8 cellular contexts compared by ENCODE assay signal in the genomic region with DNA sequence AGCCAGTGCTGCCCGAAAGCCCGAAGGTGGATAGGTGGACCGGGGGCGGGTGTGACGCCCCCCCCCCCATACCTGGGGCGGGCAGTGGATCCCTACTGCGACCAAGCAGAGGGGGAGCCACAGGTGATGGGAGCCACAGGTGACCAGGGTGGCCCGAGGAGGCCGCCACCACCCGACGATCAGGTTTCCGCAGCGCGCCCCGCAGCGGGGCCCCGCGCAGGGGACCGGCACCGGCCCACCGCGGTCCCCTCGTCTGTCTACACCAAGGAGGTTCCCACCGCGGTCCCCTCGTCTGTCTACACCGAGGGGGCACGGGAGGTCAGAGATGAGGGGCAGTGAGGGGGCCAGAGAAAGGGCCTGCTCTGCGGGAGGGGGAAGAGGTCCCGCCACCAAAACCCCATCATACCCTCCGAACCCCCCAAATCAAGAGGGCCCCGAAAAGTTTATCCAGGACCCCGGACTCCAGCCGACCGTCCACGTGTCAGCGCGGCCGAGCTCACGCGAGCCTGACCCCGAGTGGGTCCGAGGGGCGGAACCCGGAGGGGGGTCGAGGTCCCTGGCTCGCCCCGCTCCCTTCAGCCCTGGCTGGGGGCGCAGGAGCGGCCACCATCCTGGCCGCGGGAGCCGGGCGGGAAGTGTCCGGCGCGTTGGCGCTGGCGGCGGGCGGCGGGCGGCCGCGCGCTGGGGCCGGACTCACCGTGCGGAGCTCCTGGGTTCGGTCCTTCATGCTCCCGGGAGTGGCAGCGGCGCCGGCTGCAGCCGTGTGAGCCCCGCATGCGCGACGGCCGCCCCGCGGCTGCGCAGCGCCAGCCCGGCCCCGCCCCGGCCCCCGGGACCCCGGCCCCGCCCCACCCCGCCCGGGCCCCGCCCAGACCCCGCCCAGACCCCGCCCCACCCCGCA. TPM values are rescaled to one million over a fixed set of nuclear protein-coding genes. Genes with fewer than 3 reads are reported as not detected.
DNase-seq lines count a peak whose midpoint lies in the region; ATAC-seq and TF ChIP-seq lines count a peak whose summit lies in the region.

A gene (minus strand): TSS at position 765 of the 901 bp plus-strand sequence. CDS start 38 bp downstream, at position 727.

- CTCF ChIA-PET in CD8-positive, alpha-beta memory T cell (lab: Charles Lee): interaction anchor here (0.6 to 8.4 kb wide), 4 partner anchors 9 to 112 kb away, joined by 3 to 81 read pairs (median 4); no protein-coding TSS in a partner anchor

- peak within 1 kb of the TSS; percentile 99 for H2AFZ ChIP-seq in SU-DHL-6 (ENCODE audit: low read depth, low read length, severe bottlenecking)

- no peaks in the 10 kb centered on the region for H3K36me3 Mint-ChIP-seq in CD8-positive, alpha-beta memory T cell

- H3K4me1 Mint-ChIP-seq in CD8-positive, alpha-beta memory T cell: peaks cover 15 to 30% (median 18%) of the 10 kb centered on the region in 3 donors

- ATAC-seq in GM19467 (IDR thresholded peaks at IDR 0.05; ENCODE audit: unreplicated experiment) (peak; percentile 49), left cardiac atrium (peak; percentile 86 to 90), psoas muscle (peak; percentile 83 to 85 (median 84))

- 2% methylated on average over 90 of the region's 96 CpGs for WGBS in HUES64
- 1 to 10% (median 2%) methylated on average over 8 to 94 of the region's 96 CpGs for WGBS in adrenal gland, 4 donors
- WGBS in psoas muscle, 3 donors: 0 to 2% (median 1%) methylated on average over 19 to 96 of the region's 96 CpGs

- no peak for TF ChIP-seq CTCF in SU-DHL-6 (IDR thresholded peaks at IDR 0.05; ENCODE audit: insufficient read depth, low read length, poor library complexity, severe bottlenecking)
- TF ChIP-seq CTCF in adrenal gland (IDR thresholded peaks at IDR 0.05): no peak
- TF ChIP-seq CTCF in psoas muscle (IDR thresholded peaks at IDR 0.05): no peak

- H3K79me2 ChIP-seq in SU-DHL-6 (ENCODE audit: insufficient read depth, low read length): no peaks in the 10 kb centered on the region

- in situ Hi-C loops in KBM-7 (cut with MboI; ENCODE audit: low pct_unique_long_range_greater_than_20kb, low sequenced_read_pairs): no loop called here

- H3F3A ChIP-seq in SU-DHL-6 (ENCODE audit: insufficient read depth): no peaks in the 10 kb centered on the region

- peaks cover 18% of the 10 kb centered on the region for H3K4me1 ChIP-seq in CD8-positive, alpha-beta memory T cell (ENCODE audit: insufficient read depth, low read length)
- no peaks in the 10 kb centered on the region for H3K4me1 ChIP-seq in HUES64 (ENCODE audit: insufficient read depth, low read length)
- H3K4me1 ChIP-seq in adrenal gland (replicated peaks in 1 of 2): peaks cover 8 to 16% of the 10 kb centered on the region in 2 donors
- peaks cover 17% of the 10 kb centered on the region for H3K4me1 ChIP-seq in psoas muscle

- H3K4me3 ChIP-seq in CD8-positive, alpha-beta memory T cell (ENCODE audit: low read length): peak within 1 kb of the TSS; percentile 66
- peak within 1 kb of the TSS; percentile 88 for H3K4me3 ChIP-seq in HUES64 (ENCODE audit: low read length)
- H3K4me3 ChIP-seq in SU-DHL-6 (ENCODE audit: insufficient read depth, low read length, poor library complexity, severe bottlenecking): peak within 1 kb of the TSS; percentile 88
- H3K4me3 ChIP-seq in adrenal gland: peak within 1 kb of the TSS in 3 of 4 donors; percentile 33 to 89 (median 59)
- H3K4me3 ChIP-seq in psoas muscle: peak within 1 kb of the TSS; percentile 94

- H3K27ac Mint-ChIP-seq in CD8-positive, alpha-beta memory T cell: peak within 1 kb of the TSS in 5 of 8 donors; percentile 43 to 97 (median 54)

- POLR2A ChIA-PET in CD8-positive, alpha-beta memory T cell (lab: Charles Lee): interaction anchor here (1.1 kb wide), 1 partner anchor 163 kb away, joined by 3 read pairs; no protein-coding TSS in a partner anchor

- no peaks in the 10 kb centered on the region for H3K9me2 ChIP-seq in SU-DHL-6 (replicated peaks; ENCODE audit: insufficient read depth, low read length)

- no peaks in the 10 kb centered on the region for H3K9me3 ChIP-seq in CD8-positive, alpha-beta memory T cell (ENCODE audit: low read length)
- H3K9me3 ChIP-seq in HUES64 (ENCODE audit: insufficient read depth, low read depth, low read length) (no peaks in the 10 kb centered on the region), SU-DHL-6 (ENCODE audit: insufficient read depth, low read length) (no peaks in the 10 kb centered on the region), adrenal gland (replicated peaks in 1 of 3) (no peaks in the 10 kb centered on the region), psoas muscle (no peaks in the 10 kb centered on the region)

- peak within 1 kb of the TSS; percentile 80 to 92 (median 85) for H3K4me3 Mint-ChIP-seq in CD8-positive, alpha-beta memory T cell

- 0 out of 2 replicates have a peak, but pooled peaks cover 2% of the 10 kb centered on the region for H4K20me1 ChIP-seq in SU-DHL-6 (ENCODE audit: low read depth, low read length)

- intact Hi-C loops in adrenal gland (cut with DNase I): no loop called here
- intact Hi-C loops in left cardiac atrium (cut with DNase I): no loop called here
- intact Hi-C loops in psoas muscle (cut with DNase I): loop anchor here in 1 of 2 donors (5.0 kb wide), 1 partner anchor 37 kb away; a partner anchor contains a TSS

- peaks cover 0 to 3% of the 10 kb centered on the region in 2 donors for H3K27me3 Mint-ChIP-seq in CD8-positive, alpha-beta memory T cell

- H3K9ac ChIP-seq in HUES64 (ENCODE audit: low read depth, low read length) (peak within 1 kb of the TSS; percentile 61), SU-DHL-6 (ENCODE audit: low read length) (peak within 1 kb of the TSS; percentile 97)

- H3K9me3 Mint-ChIP-seq in CD8-positive, alpha-beta memory T cell: peaks cover 0 to 2% (median 0%) of the 10 kb centered on the region in 5 donors

- H3K27ac ChIP-seq in CD8-positive, alpha-beta memory T cell (ENCODE audit: low read depth, low read length): peak within 1 kb of the TSS; percentile 31
- H3K27ac ChIP-seq in HUES64 (ENCODE audit: low read depth, low read length) (no peak within 1 kb of the TSS), SU-DHL-6 (ENCODE audit: low read depth, low read length) (no peak within 1 kb of the TSS), adrenal gland (no peak within 1 kb of the TSS), psoas muscle (no peak within 1 kb of the TSS)

- H3K27me3 ChIP-seq in CD8-positive, alpha-beta memory T cell (ENCODE audit: insufficient read depth, low read length, poor library complexity, severe bottlenecking): no peaks in the 10 kb centered on the region
- peaks cover 24% of the 10 kb centered on the region for H3K27me3 ChIP-seq in HUES64 (ENCODE audit: insufficient read depth, low read length)
- no peaks in the 10 kb centered on the region for H3K27me3 ChIP-seq in SU-DHL-6 (ENCODE audit: low read length)
- no peaks in the 10 kb centered on the region for H3K27me3 ChIP-seq in adrenal gland
- no peaks in the 10 kb centered on the region for H3K27me3 ChIP-seq in psoas muscle (ENCODE audit: insufficient read depth in 3 of 3, low read length in 2 of 3)

- peak; percentile 64 to 75 (median 70) for DNase-seq in CD8-positive, alpha-beta memory T cell
- DNase-seq in adrenal gland: peak; percentile 56 to 80 (median 70)
- peak; percentile 78 for DNase-seq in left cardiac atrium
- peak; percentile 72 to 86 for DNase-seq in psoas muscle
- DNase-seq in KBM-7: no peak

- H3K4me2 ChIP-seq in SU-DHL-6 (ENCODE audit: low read depth, low read length, poor library complexity, severe bottlenecking): peak within 1 kb of the TSS; percentile 96

- peak; percentile 32 to 33 for TF ChIP-seq POLR2A in adrenal gland (IDR thresholded peaks at IDR 0.05)

- H3K36me3 ChIP-seq in CD8-positive, alpha-beta memory T cell (ENCODE audit: insufficient read depth, low read length): no peaks in the 10 kb centered on the region
- no peaks in the 10 kb centered on the region for H3K36me3 ChIP-seq in HUES64 (ENCODE audit: insufficient read depth, low read length)
- H3K36me3 ChIP-seq in SU-DHL-6 (ENCODE audit: low read length): no peaks in the 10 kb centered on the region
- no peaks in the 10 kb centered on the region for H3K36me3 ChIP-seq in adrenal gland (replicated peaks in 1 of 2)
- H3K36me3 ChIP-seq in psoas muscle (ENCODE audit: insufficient read depth in 1 of 2, low read depth in 1 of 2): no peaks in the 10 kb centered on the region

RNA-seq across cellular contexts. Expression of the gene that starts here (rescaled TPM):
- 10 to 100 TPM; 18.4 to 18.8 TPM for total RNA-seq in CD8-positive, alpha-beta memory T cell
- 1.5 TPM for polyA plus RNA-seq in CD8-positive, alpha-beta memory T cell
- polyA plus RNA-seq in HUES64 (2013, experiment 1 of 2): 4.5 TPM
- polyA plus RNA-seq in HUES64 (2013, experiment 2 of 2): 6.1 TPM
- total RNA-seq in adrenal gland (1 to 10 TPM in 7 of 8 donors, under 1 TPM in 1; 0.52 to 8.0 (median 4.2) TPM), left cardiac atrium (1 to 10 TPM; 2.0 to 2.6 TPM), psoas muscle (1 to 10 TPM; 1.9 to 3.6 (median 2.6) TPM)
- polyA plus RNA-seq in adrenal gland (10 to 100 TPM in 1 of 3 donors, 1 to 10 TPM in 2; 5.3 to 28.1 (median 7.2) TPM), psoas muscle (1 to 10 TPM; 2.3 to 5.4 (median 4.2) TPM)
